ENCODE assay signal across 3 cellular contexts in the genomic region with DNA sequence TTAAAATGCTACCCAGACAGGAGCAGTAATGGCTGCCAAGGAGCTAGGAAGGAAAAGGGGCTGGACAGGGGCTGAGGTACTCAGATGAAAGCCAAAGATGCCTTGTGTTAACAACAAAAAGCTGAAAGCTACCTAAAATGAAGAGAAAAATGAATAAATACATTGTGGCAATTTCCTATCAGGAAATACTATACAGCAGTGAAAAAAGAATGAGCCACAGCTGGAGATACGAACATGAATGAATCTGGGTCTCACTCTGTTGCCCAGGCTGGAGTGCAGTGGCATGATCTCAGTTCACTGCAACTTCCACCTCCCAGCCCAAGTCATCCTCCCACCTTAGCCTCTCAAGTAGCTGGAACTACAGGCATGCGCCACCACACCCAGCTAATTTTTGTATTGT.
A peak's percentile ranks its signal among the peaks of the same experiment; 100 is the strongest.
TF ChIP-seq lines count a peak whose summit lies in the region.

No MANE protein-coding gene starts in this region.

TF ChIP-seq in HEK293, 187 proteins besides CTCF, POLR2A, EP300 and RAD21:
- TF ChIP-seq, protein P1, sequence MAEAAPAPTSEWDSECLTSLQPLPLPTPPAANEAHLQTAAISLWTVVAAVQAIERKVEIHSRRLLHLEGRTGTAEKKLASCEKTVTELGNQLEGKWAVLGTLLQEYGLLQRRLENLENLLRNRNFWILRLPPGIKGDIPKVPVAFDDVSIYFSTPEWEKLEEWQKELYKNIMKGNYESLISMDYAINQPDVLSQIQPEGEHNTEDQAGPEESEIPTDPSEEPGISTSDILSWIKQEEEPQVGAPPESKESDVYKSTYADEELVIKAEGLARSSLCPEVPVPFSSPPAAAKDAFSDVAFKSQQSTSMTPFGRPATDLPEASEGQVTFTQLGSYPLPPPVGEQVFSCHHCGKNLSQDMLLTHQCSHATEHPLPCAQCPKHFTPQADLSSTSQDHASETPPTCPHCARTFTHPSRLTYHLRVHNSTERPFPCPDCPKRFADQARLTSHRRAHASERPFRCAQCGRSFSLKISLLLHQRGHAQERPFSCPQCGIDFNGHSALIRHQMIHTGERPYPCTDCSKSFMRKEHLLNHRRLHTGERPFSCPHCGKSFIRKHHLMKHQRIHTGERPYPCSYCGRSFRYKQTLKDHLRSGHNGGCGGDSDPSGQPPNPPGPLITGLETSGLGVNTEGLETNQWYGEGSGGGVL (tag by site-specific recombination; IDR thresholded peaks at IDR 0.05): no peak
- TF ChIP-seq ZNF792 (tag by site-specific recombination; IDR thresholded peaks at IDR 0.05) (no peak), ZNF146 (tag by site-specific recombination; IDR thresholded peaks at IDR 0.05) (peak; percentile 95)
- TF ChIP-seq, protein P2, sequence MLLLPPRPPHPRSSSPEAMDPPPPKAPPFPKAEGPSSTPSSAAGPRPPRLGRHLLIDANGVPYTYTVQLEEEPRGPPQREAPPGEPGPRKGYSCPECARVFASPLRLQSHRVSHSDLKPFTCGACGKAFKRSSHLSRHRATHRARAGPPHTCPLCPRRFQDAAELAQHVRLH (tag by site-specific recombination; IDR thresholded peaks at IDR 0.05): peak; percentile 55; the same call in 1 of the 2 replicates

TF ChIP-seq in GM12878, 131 proteins besides CTCF, POLR2A, EP300 and RAD21 (continues in another document):
- TF ChIP-seq, protein P3, sequence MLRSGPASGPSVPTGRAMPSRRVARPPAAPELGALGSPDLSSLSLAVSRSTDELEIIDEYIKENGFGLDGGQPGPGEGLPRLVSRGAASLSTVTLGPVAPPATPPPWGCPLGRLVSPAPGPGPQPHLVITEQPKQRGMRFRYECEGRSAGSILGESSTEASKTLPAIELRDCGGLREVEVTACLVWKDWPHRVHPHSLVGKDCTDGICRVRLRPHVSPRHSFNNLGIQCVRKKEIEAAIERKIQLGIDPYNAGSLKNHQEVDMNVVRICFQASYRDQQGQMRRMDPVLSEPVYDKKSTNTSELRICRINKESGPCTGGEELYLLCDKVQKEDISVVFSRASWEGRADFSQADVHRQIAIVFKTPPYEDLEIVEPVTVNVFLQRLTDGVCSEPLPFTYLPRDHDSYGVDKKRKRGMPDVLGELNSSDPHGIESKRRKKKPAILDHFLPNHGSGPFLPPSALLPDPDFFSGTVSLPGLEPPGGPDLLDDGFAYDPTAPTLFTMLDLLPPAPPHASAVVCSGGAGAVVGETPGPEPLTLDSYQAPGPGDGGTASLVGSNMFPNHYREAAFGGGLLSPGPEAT (IDR thresholded peaks at IDR 0.05; ENCODE audit: low read depth): no peak
- 0 out of 2 replicates have a peak, but pooled peaks have one; percentile 22 for TF ChIP-seq POLR2AphosphoS5 (IDR thresholded peaks at IDR 0.05; ENCODE audit: low read length)
- no peak for TF ChIP-seq ASH2L (IDR thresholded peaks at IDR 0.05; ENCODE audit: borderline replicate concordance, low read depth)
- no peak for TF ChIP-seq BCL11A (IDR thresholded peaks at IDR 0.05; ENCODE audit: low read depth, low read length)
- no peak for TF ChIP-seq PAX8 (IDR thresholded peaks at IDR 0.05)
- TF ChIP-seq IKZF1 (conservative IDR thresholded peaks at IDR 0.05): no peak
- no peak for TF ChIP-seq EED (IDR thresholded peaks at IDR 0.05; ENCODE audit: low read depth)
- TF ChIP-seq, protein P4, sequence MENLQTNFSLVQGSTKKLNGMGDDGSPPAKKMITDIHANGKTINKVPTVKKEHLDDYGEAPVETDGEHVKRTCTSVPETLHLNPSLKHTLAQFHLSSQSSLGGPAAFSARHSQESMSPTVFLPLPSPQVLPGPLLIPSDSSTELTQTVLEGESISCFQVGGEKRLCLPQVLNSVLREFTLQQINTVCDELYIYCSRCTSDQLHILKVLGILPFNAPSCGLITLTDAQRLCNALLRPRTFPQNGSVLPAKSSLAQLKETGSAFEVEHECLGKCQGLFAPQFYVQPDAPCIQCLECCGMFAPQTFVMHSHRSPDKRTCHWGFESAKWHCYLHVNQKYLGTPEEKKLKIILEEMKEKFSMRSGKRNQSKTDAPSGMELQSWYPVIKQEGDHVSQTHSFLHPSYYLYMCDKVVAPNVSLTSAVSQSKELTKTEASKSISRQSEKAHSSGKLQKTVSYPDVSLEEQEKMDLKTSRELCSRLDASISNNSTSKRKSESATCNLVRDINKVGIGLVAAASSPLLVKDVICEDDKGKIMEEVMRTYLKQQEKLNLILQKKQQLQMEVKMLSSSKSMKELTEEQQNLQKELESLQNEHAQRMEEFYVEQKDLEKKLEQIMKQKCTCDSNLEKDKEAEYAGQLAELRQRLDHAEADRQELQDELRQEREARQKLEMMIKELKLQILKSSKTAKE (IDR thresholded peaks at IDR 0.05; ENCODE audit: low read depth, poor library complexity, severe bottlenecking): no peak
- no peak for TF ChIP-seq TCF12 (IDR thresholded peaks at IDR 0.05; ENCODE audit: low read depth, low read length)
- no peak for TF ChIP-seq ATF7 (IDR thresholded peaks at IDR 0.05; ENCODE audit: low read depth)
- TF ChIP-seq, protein P5, sequence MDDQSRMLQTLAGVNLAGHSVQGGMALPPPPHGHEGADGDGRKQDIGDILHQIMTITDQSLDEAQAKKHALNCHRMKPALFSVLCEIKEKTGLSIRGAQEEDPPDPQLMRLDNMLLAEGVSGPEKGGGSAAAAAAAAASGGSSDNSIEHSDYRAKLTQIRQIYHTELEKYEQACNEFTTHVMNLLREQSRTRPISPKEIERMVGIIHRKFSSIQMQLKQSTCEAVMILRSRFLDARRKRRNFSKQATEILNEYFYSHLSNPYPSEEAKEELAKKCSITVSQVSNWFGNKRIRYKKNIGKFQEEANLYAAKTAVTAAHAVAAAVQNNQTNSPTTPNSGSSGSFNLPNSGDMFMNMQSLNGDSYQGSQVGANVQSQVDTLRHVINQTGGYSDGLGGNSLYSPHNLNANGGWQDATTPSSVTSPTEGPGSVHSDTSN (IDR thresholded peaks at IDR 0.05; ENCODE audit: insufficient replicate concordance, low read depth, low read length): no peak
- no peak for TF ChIP-seq POU2F2 (IDR thresholded peaks at IDR 0.05; ENCODE audit: borderline replicate concordance, low read depth, low read length)
- TF ChIP-seq SMARCA5 (IDR thresholded peaks at IDR 0.05): 0 out of 2 replicates have a peak, but pooled peaks have one; percentile 32
- TF ChIP-seq CHD2 (IDR thresholded peaks at IDR 0.05; ENCODE audit: borderline replicate concordance, low read depth, low read length): no peak
- no peak for TF ChIP-seq SPI1 (IDR thresholded peaks at IDR 0.05; ENCODE audit: borderline replicate concordance, insufficient read depth, low read depth, low read length)
- TF ChIP-seq WRNIP1 (IDR thresholded peaks at IDR 0.05; ENCODE audit: borderline replicate concordance, low read depth, low read length): peak; percentile 32; the same call in 1 of the 2 replicates
- TF ChIP-seq RFX5 (IDR thresholded peaks at IDR 0.05; ENCODE audit: low read depth, low read length): no peak
- TF ChIP-seq, protein P6, sequence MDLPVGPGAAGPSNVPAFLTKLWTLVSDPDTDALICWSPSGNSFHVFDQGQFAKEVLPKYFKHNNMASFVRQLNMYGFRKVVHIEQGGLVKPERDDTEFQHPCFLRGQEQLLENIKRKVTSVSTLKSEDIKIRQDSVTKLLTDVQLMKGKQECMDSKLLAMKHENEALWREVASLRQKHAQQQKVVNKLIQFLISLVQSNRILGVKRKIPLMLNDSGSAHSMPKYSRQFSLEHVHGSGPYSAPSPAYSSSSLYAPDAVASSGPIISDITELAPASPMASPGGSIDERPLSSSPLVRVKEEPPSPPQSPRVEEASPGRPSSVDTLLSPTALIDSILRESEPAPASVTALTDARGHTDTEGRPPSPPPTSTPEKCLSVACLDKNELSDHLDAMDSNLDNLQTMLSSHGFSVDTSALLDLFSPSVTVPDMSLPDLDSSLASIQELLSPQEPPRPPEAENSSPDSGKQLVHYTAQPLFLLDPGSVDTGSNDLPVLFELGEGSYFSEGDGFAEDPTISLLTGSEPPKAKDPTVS (IDR thresholded peaks at IDR 0.05; ENCODE audit: low read depth, low read length): no peak
- no peak for TF ChIP-seq CEBPB (IDR thresholded peaks at IDR 0.05; ENCODE audit: borderline replicate concordance in 1 of 2, low read depth in 2 of 2, low read length in 2 of 2)
- no peak for TF ChIP-seq PML (IDR thresholded peaks at IDR 0.05; ENCODE audit: low read length)
- TF ChIP-seq, protein P7, sequence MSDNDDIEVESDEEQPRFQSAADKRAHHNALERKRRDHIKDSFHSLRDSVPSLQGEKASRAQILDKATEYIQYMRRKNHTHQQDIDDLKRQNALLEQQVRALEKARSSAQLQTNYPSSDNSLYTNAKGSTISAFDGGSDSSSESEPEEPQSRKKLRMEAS (IDR thresholded peaks at IDR 0.05; ENCODE audit: low read depth, low read length): no peak
- TF ChIP-seq YY1 (IDR thresholded peaks at IDR 0.05; ENCODE audit: low read depth, low read length): 0 out of 2 replicates have a peak, but pooled peaks have one; percentile 30

TF ChIP-seq in SK-N-SH, 30 proteins besides CTCF, POLR2A, EP300 and RAD21:
- TF ChIP-seq, protein P8, sequence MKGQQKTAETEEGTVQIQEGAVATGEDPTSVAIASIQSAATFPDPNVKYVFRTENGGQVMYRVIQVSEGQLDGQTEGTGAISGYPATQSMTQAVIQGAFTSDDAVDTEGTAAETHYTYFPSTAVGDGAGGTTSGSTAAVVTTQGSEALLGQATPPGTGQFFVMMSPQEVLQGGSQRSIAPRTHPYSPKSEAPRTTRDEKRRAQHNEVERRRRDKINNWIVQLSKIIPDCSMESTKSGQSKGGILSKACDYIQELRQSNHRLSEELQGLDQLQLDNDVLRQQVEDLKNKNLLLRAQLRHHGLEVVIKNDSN (IDR thresholded peaks at IDR 0.05; ENCODE audit: borderline replicate concordance, low read depth): no peak
- TF ChIP-seq FOXM1 (IDR thresholded peaks at IDR 0.05; ENCODE audit: low read depth) (no peak), SMC3 (IDR thresholded peaks at IDR 0.05; ENCODE audit: low read depth, low read length) (no peak), GABPA (IDR thresholded peaks at IDR 0.05; ENCODE audit: low read depth) (no peak), TCF12 (IDR thresholded peaks at IDR 0.05) (no peak), JUND (IDR thresholded peaks at IDR 0.05) (no peak), TEAD4 (IDR thresholded peaks at IDR 0.05; ENCODE audit: borderline replicate concordance, insufficient read depth) (no peak), EZH2phosphoT487 (IDR thresholded peaks at IDR 0.05; ENCODE audit: borderline replicate concordance, low read depth) (no peak), MEF2A (IDR thresholded peaks at IDR 0.05; ENCODE audit: borderline replicate concordance, low read depth) (no peak), NRF1 (IDR thresholded peaks at IDR 0.05; ENCODE audit: low read depth, low read length) (no peak)
- TF ChIP-seq, protein P9, sequence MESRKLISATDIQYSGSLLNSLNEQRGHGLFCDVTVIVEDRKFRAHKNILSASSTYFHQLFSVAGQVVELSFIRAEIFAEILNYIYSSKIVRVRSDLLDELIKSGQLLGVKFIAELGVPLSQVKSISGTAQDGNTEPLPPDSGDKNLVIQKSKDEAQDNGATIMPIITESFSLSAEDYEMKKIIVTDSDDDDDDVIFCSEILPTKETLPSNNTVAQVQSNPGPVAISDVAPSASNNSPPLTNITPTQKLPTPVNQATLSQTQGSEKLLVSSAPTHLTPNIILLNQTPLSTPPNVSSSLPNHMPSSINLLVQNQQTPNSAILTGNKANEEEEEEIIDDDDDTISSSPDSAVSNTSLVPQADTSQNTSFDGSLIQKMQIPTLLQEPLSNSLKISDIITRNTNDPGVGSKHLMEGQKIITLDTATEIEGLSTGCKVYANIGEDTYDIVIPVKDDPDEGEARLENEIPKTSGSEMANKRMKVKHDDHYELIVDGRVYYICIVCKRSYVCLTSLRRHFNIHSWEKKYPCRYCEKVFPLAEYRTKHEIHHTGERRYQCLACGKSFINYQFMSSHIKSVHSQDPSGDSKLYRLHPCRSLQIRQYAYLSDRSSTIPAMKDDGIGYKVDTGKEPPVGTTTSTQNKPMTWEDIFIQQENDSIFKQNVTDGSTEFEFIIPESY (IDR thresholded peaks at IDR 0.05; ENCODE audit: borderline replicate concordance, low read depth): no peak
- TF ChIP-seq, protein P10, sequence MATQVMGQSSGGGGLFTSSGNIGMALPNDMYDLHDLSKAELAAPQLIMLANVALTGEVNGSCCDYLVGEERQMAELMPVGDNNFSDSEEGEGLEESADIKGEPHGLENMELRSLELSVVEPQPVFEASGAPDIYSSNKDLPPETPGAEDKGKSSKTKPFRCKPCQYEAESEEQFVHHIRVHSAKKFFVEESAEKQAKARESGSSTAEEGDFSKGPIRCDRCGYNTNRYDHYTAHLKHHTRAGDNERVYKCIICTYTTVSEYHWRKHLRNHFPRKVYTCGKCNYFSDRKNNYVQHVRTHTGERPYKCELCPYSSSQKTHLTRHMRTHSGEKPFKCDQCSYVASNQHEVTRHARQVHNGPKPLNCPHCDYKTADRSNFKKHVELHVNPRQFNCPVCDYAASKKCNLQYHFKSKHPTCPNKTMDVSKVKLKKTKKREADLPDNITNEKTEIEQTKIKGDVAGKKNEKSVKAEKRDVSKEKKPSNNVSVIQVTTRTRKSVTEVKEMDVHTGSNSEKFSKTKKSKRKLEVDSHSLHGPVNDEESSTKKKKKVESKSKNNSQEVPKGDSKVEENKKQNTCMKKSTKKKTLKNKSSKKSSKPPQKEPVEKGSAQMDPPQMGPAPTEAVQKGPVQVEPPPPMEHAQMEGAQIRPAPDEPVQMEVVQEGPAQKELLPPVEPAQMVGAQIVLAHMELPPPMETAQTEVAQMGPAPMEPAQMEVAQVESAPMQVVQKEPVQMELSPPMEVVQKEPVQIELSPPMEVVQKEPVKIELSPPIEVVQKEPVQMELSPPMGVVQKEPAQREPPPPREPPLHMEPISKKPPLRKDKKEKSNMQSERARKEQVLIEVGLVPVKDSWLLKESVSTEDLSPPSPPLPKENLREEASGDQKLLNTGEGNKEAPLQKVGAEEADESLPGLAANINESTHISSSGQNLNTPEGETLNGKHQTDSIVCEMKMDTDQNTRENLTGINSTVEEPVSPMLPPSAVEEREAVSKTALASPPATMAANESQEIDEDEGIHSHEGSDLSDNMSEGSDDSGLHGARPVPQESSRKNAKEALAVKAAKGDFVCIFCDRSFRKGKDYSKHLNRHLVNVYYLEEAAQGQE (IDR thresholded peaks at IDR 0.05; ENCODE audit: low read depth, low read length): no peak
